13 cellular contexts compared by ENCODE assay signal in genomic region chr5:3594514-3595101, GRCh38. TPM values are rescaled to one million over a fixed set of nuclear protein-coding genes. Genes with fewer than 3 reads are reported as not detected.
DNase-seq lines count a peak whose midpoint lies in the region; ATAC-seq and TF ChIP-seq lines count a peak whose summit lies in the region.
"Had no signal": no experiment of that assay in that cellular context is flagged by ENCODE, and none has a peak within 500 bp of the region (broad histone marks: within the 10 kb centered on the region; RNA-seq: fewer than 3 reads in every experiment).

No MANE protein-coding gene starts in this region.

- H3K4me3 Mint-ChIP-seq in osteocyte (ENCODE audit: unreplicated experiment): peak overlapping the region; percentile 80
- H3K4me3 Mint-ChIP-seq: memory B cell had no signal

- no peaks in the 10 kb centered on the region for H3K9me3 Mint-ChIP-seq in osteocyte (ENCODE audit: unreplicated experiment)
- H3K9me3 Mint-ChIP-seq: memory B cell had no signal

- H3K27ac Mint-ChIP-seq in osteocyte (ENCODE audit: unreplicated experiment): peak overlapping the region; percentile 78
- H3K27ac Mint-ChIP-seq: memory B cell had no signal

- ATAC-seq in mucosa of descending colon (no peak), HG03175 (IDR thresholded peaks at IDR 0.05; ENCODE audit: unreplicated experiment) (no peak)

- H3K27ac ChIP-seq in cardiac muscle cell: peak overlapping the region; percentile 13
- H3K27ac ChIP-seq: colonic mucosa had no signal

- H3K4me3 ChIP-seq in cardiac muscle cell (peak overlapping the region; percentile 65), mucosa of descending colon (no peak overlapping the region)
- H3K4me3 ChIP-seq: colonic mucosa had no signal

- DNase-seq in Daoy (ENCODE audit: low read depth) (peak; percentile 75), OCI-M1 (lab: John Stamatoyannopoulos, UW) (peak; percentile 53), cardiac muscle cell (ENCODE audit: low read depth in 1 of 2, low spot score in 1 of 2) (peak in 1 of 2 donors; percentile 74), osteocyte (ENCODE audit: extremely low spot score, unreplicated experiment) (no peak), NCI-H510A treated with DMSO at 0.1 percent for 48 hours (lab: John Stamatoyannopoulos, UW) (no peak), NCI-H2196 (lab: John Stamatoyannopoulos, UW; ENCODE audit: unreplicated experiment) (no peak), mucosa of descending colon (no peak)
- DNase-seq: colonic mucosa, DMS79, RPMI8226 had no signal

- peaks cover 92% of the 10 kb centered on the region for H3K27me3 ChIP-seq in cardiac muscle cell

- H3K9me3 ChIP-seq in cardiac muscle cell (ENCODE audit: low read depth) (no peaks in the 10 kb centered on the region), mucosa of descending colon (no peaks in the 10 kb centered on the region)
- H3K9me3 ChIP-seq: colonic mucosa had no signal

- intact Hi-C loops in mucosa of descending colon (cut with DNase I, micrococcal nuclease): no loop called here

- peaks cover 21% of the 10 kb centered on the region for H3K27me3 Mint-ChIP-seq in osteocyte (ENCODE audit: unreplicated experiment)

- TF ChIP-seq CTCF in cardiac muscle cell (IDR thresholded peaks at IDR 0.05; ENCODE audit: low read depth, low read length) (no peak), osteocyte (IDR thresholded peaks at IDR 0.05) (peak; percentile 36), mucosa of descending colon (IDR thresholded peaks at IDR 0.05) (no peak)

- H3K4me1 Mint-ChIP-seq in osteocyte (ENCODE audit: unreplicated experiment): peaks cover 34% of the 10 kb centered on the region

- peaks cover 4% of the 10 kb centered on the region for H3K4me1 ChIP-seq in cardiac muscle cell (ENCODE audit: low read depth)
- no peaks in the 10 kb centered on the region for H3K4me1 ChIP-seq in mucosa of descending colon (ENCODE audit: low read depth)
- H3K4me1 ChIP-seq: colonic mucosa had no signal

- H3K36me3 ChIP-seq in cardiac muscle cell: peaks cover 2% of the 10 kb centered on the region
- no peaks in the 10 kb centered on the region for H3K36me3 ChIP-seq in mucosa of descending colon (ENCODE audit: low read depth)
- H3K36me3 ChIP-seq: colonic mucosa had no signal

- H3K36me3 Mint-ChIP-seq in osteocyte (ENCODE audit: unreplicated experiment): peaks cover 7% of the 10 kb centered on the region
- H3K36me3 Mint-ChIP-seq: memory B cell had no signal

RNA-seq across cellular contexts. Expression of gene IRX1, which starts 1.0 kb away (rescaled TPM):
- total RNA-seq in Daoy (2014; rRNA removed; shearing (Covaris generic)): 14.1 and 19.0 TPM in 2 replicates
- total RNA-seq in cardiac muscle cell (168 and 197 TPM in 2 replicates), osteocyte (11.8 and 12.0 TPM in 2 replicates), mucosa of descending colon (not detected)
- 132 and 142 TPM in 2 replicates for polyA plus RNA-seq in cardiac muscle cell
- total RNA-seq: colonic mucosa, LHCN-M2 had no signal

Comparison
In these comparisons a context has a peak if more than half of its experiments do, and no peak if none do; other contexts are left out.
1. DNase-seq: peak in Daoy (single experiment) and OCI-M1 (single experiment); none in osteocyte (single experiment), NCI-H510A treated with DMSO at 0.1 percent for 48 hours (single experiment), NCI-H2196 (single experiment) and mucosa of descending colon (0 of 3).
2. RNA of gene IRX1, which starts 1.0 kb away (total RNA-seq): 168 to 197 TPM in cardiac muscle cell, 14.1 to 19.0 TPM in Daoy and 11.8 to 12.0 TPM in osteocyte; not detected in mucosa of descending colon; every median in the first group is over 10 times any median in the second.